In the genomic region with DNA sequence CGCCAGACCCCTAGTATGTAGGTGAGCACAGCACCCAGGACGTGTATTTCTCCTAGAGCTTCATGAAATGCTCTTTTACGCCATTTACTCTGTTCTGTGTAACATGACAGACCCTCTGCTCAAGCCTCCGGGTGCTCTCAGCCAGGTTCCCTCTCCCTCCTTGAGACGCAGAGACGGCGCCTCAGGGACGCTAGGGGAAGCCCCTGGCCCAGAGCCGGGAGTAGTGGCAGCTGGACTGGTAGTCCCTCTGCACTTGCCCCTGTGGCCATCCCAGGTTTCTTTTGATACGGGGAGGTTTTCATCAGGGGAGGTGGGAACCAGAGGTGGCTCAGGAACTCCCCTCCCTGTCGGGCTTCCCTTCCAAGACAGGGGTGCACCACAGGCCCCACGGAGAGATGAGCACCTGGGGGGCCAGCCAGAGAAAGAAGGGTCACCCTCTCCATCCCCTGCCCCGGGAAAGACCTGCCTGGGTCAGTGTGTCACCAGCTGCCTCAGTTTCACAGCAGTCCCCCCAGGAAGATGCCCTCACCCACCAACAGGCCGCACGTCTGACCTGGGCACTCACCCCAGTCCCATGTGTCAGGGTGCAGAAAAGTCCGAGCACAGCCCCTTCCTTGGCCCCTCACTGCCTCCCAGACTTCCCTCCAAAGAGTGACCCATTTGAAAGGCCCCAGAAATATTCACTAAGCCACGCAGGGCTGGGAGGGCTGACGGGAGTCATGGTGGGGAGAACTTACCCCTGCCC, we compare ENCODE assay signal across 23 cellular contexts.
"Had no signal": no experiment of that assay in that cellular context is flagged by ENCODE, and none has a peak within 500 bp of the region (broad histone marks: within the 10 kb centered on the region; RNA-seq: fewer than 3 reads in every experiment).

No MANE protein-coding gene starts in this region.

- H3K27me3 ChIP-seq: cardiac muscle cell, dorsolateral prefrontal cortex, gastrocnemius medialis, pancreas, transverse colon had no signal

- H3K4me3 ChIP-seq: cardiac muscle cell, dorsolateral prefrontal cortex, gastrocnemius medialis, pancreas, suprapubic skin, transverse colon had no signal

- ATAC-seq: esophagus mucosa; gastrocnemius medialis; left lobe of liver; naive thymus-derived CD8-positive, alpha-beta T cell; pancreas; sciatic nerve; stimulated activated naive B cell treated with anti-CD40 and anti-IgM and Interleukin-4, amounts not matched to agents 10 μg/mL and 1 μg/mL and 100 μg/mL, for 72 hours; stimulated activated naive CD8-positive, alpha-beta T cell treated with anti-CD3 and anti-CD28 coated beads, Interleukin-15, amount 100 ng/mL, for 72 hours had no signal

- H3K27ac ChIP-seq: cardiac muscle cell, dorsolateral prefrontal cortex, epithelial cell of prostate, gastrocnemius medialis, pancreas, suprapubic skin, transverse colon had no signal

- H3K4me1 ChIP-seq: gastrocnemius medialis, pancreas, suprapubic skin, transverse colon had no signal

- H3K36me3 ChIP-seq: cardiac muscle cell, gastrocnemius medialis, pancreas, suprapubic skin, transverse colon had no signal

- DNase-seq: cortex of kidney; dorsolateral prefrontal cortex; effector CD4-positive, alpha-beta T cell; foreskin fibroblast; gastrocnemius medialis; kidney; mammary epithelial cell; mesendoderm; midbrain; naive thymus-derived CD8-positive, alpha-beta T cell; nephron progenitor cell; occipital lobe; pancreas; stimulated activated CD4-positive, alpha-beta T cell treated with anti-CD3 and anti-CD28 coated beads, Interleukin-4, amount 100 ng/mL, for 4 hours; stimulated activated naive B cell treated with anti-CD40 and anti-IgM and Interleukin-4, amounts not matched to agents 10 μg/mL and 1 μg/mL and 100 μg/mL, for 72 hours; stimulated activated naive CD8-positive, alpha-beta T cell treated with anti-CD3 and anti-CD28 coated beads, Interleukin-15, amount 100 ng/mL, for 72 hours; transverse colon had no signal

- H3K9me3 ChIP-seq: gastrocnemius medialis, pancreas, suprapubic skin, transverse colon had no signal
